29 cellular contexts compared by ENCODE assay signal in the genomic region with DNA sequence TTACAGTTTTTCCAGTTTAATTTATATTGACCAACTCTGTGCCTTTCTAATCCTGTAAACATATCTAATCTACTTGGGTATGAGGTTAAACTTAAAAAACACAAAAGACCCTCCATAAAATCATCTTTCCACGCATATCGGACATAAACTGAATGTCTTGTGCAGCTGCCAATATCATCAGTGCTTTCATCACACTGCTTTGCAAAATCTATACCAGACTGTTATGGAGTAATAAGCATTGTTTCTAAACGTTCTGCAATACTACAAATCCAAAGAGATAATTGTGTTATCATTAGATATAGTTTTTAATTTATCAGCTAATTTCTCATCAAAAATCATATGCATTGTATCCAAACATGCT.
"Had no signal": no experiment of that assay in that cellular context is flagged by ENCODE, and none has a peak within 500 bp of the region (broad histone marks: within the 10 kb centered on the region; RNA-seq: fewer than 3 reads in every experiment).

No MANE protein-coding gene starts in this region.

- H3K4me1 ChIP-seq: right atrium auricular region, testis, uterus had no signal

- H3K4me1 Mint-ChIP-seq: endodermal cell had no signal

- H3K36me3 Mint-ChIP-seq: activated naive CD4-positive, alpha-beta T cell treated with anti-CD3 and anti-CD28 coated beads, Interleukin-2, amount 10 ng/mL, durations not matched to agents 7 days and 5 days had no signal

- H3K27me3 Mint-ChIP-seq: dendritic cell treated with granulocyte-macrophage colony-stimulating factor and Interleukin-4, amounts not matched to agents 40 ng/mL and 50 ng/mL, for 4 days had no signal

- H3K9me3 ChIP-seq: right atrium auricular region, testis, uterus had no signal

- H3K27ac Mint-ChIP-seq: activated CD4-positive, alpha-beta memory T cell treated with anti-CD3 and anti-CD28 coated beads, Interleukin-2, amount 10 ng/mL, durations not matched to agents 7 days and 5 days; activated CD4-positive, alpha-beta T cell treated with anti-CD3 and anti-CD28 coated beads, Interleukin-2, amount 10 ng/mL, durations not matched to agents 24 days and 14 days; activated naive CD4-positive, alpha-beta T cell treated with anti-CD3 and anti-CD28 coated beads, Interleukin-2, amount 10 ng/mL, durations not matched to agents 7 days and 5 days; activated naive CD8-positive, alpha-beta T cell treated with anti-CD3 and anti-CD28 coated beads, Interleukin-2, amount 10 ng/mL, durations not matched to agents 7 days and 5 days; activated T-cell treated with anti-CD3 and anti-CD28 coated beads, Interleukin-2, amount 50 U/mL, for 24 hours; dendritic cell treated with granulocyte-macrophage colony-stimulating factor and Interleukin-4, amounts not matched to agents 40 ng/mL and 50 ng/mL, for 4 days; endodermal cell; naive thymus-derived CD4-positive, alpha-beta T cell; T-helper 1 cell treated with Interleukin-12 subunit alpha and Interleukin-12 subunit beta and Interleukin-4 antibody, amounts not matched to agents 30 μg/mL and 1 μg/mL, for 36 hours had no signal

- H3K4me3 ChIP-seq: heart right ventricle, right atrium auricular region, spleen, testis, uterus had no signal

- ATAC-seq: activated CD4-positive, CD25-positive, alpha-beta regulatory T cell treated with anti-CD3 and anti-CD28 coated beads, Interleukin-2, amount 50 U/mL, for 24 hours; esophagus mucosa; heart right ventricle; left ventricle myocardium superior; naive thymus-derived CD4-positive, alpha-beta T cell had no signal

- H3K36me3 ChIP-seq: brain microvascular endothelial cell, heart right ventricle, right atrium auricular region, spleen, uterus, WERI-Rb-1 had no signal

- DNase-seq: activated CD4-positive, alpha-beta memory T cell treated with anti-CD3 and anti-CD28 coated beads, Interleukin-2, amount 10 ng/mL, durations not matched to agents 7 days and 5 days; activated CD4-positive, alpha-beta T cell treated with anti-CD3 and anti-CD28 coated beads, Interleukin-2, amount 10 ng/mL, durations not matched to agents 24 days and 14 days; activated CD8-positive, alpha-beta memory T cell treated with anti-CD3 and anti-CD28 coated beads, Interleukin-2, amount 50 U/mL, for 48 hours; activated gamma-delta T cell; activated naive CD4-positive, alpha-beta T cell treated with anti-CD3 and anti-CD28 coated beads, Interleukin-2, amount 10 ng/mL, durations not matched to agents 7 days and 5 days; activated naive CD8-positive, alpha-beta T cell treated with anti-CD3 and anti-CD28 coated beads, Interleukin-2, amount 10 ng/mL, durations not matched to agents 7 days and 5 days; activated T-cell treated with anti-CD3 and anti-CD28 coated beads, Interleukin-2, amount 50 U/mL, for 24 hours; amniotic stem cell; brain microvascular endothelial cell; caudate nucleus; endodermal cell; heart right ventricle; left ventricle myocardium superior; midbrain; naive thymus-derived CD4-positive, alpha-beta T cell; occipital lobe; spleen; stimulated activated naive CD4-positive, alpha-beta T cell treated with Interleukin-2 at 50 U/mL for 16 hours; T-helper 9 cell; testis; trophoblast cell; uterus; WERI-Rb-1 had no signal

- H3K27me3 ChIP-seq: brain microvascular endothelial cell, heart right ventricle, right atrium auricular region, spleen, testis, uterus had no signal

- H3K27ac ChIP-seq: brain microvascular endothelial cell, heart right ventricle, right atrium auricular region, testis, uterus, WERI-Rb-1 had no signal

- H3K4me3 Mint-ChIP-seq: activated CD4-positive, alpha-beta memory T cell treated with anti-CD3 and anti-CD28 coated beads, Interleukin-2, amount 10 ng/mL, durations not matched to agents 7 days and 5 days; activated CD4-positive, alpha-beta T cell treated with anti-CD3 and anti-CD28 coated beads, Interleukin-2, amount 10 ng/mL, durations not matched to agents 24 days and 14 days; activated naive CD4-positive, alpha-beta T cell treated with anti-CD3 and anti-CD28 coated beads, Interleukin-2, amount 10 ng/mL, durations not matched to agents 7 days and 5 days; activated naive CD8-positive, alpha-beta T cell treated with anti-CD3 and anti-CD28 coated beads, Interleukin-2, amount 10 ng/mL, durations not matched to agents 7 days and 5 days; activated T-cell treated with anti-CD3 and anti-CD28 coated beads, Interleukin-2, amount 50 U/mL, for 24 hours; dendritic cell treated with granulocyte-macrophage colony-stimulating factor and Interleukin-4, amounts not matched to agents 40 ng/mL and 50 ng/mL, for 4 days; endodermal cell; naive thymus-derived CD4-positive, alpha-beta T cell; neural crest cell; T-helper 1 cell treated with Interleukin-12 subunit alpha and Interleukin-12 subunit beta and Interleukin-4 antibody, amounts not matched to agents 30 μg/mL and 1 μg/mL, for 36 hours had no signal
